ENCODE assay signal across 8 cellular contexts in genomic region chr10:104353325-104354048, GRCh38. TPM values are rescaled to one million over a fixed set of nuclear protein-coding genes. Genes with fewer than 3 reads are reported as not detected.
A peak's percentile ranks its signal among the peaks of the same experiment; 100 is the strongest.
DNase-seq lines count a peak whose midpoint lies in the region; FAIRE-seq and TF ChIP-seq lines count a peak whose summit lies in the region.

CFAP58 (plus strand) TSS chr10:104353833; CDS start chr10:104353898, 65 bp downstream.

- DNase-seq in EL (peak; percentile 90), H4 (ENCODE audit: low spot score) (peak; percentile 74), RKO (ENCODE audit: low spot score) (peak; percentile 73), frontal cortex (ENCODE audit: low spot score in 2 of 2) (peak; percentile 58 to 75), nucleus accumbens (lab: John Stamatoyannopoulos, UW) (peak in 55 of 56 donors; percentile 35 to 94 (median 80)), substantia nigra (lab: John Stamatoyannopoulos, UW) (peak in 45 of 49 donors; percentile 27 to 90 (median 68))
- DNase-seq in activated T-helper 9 cell treated with anti-CD3 and anti-CD28 coated beads, Interleukin-2, amount 50 U/mL, for 16 hours (ENCODE audit: low read depth) = peak; percentile 84

- no peak for FAIRE-seq in frontal cortex (lab: Jason Lieb, UNC)

- no peak within 1 kb of the TSS for H3K27ac ChIP-seq in substantia nigra (ENCODE audit: low read depth, low read length, poor library complexity, severe bottlenecking)

- peak; percentile 75 for TF ChIP-seq CTCF in LNCAP (IDR thresholded peaks at IDR 0.05)

RNA-seq across cellular contexts. Expression of gene CFAP58, which starts in this region (rescaled TPM):
- 0.08 and 0.12 TPM in 2 replicates for total RNA-seq in H4 (2014; rRNA removed; shearing (Covaris generic))
- 1.2 TPM for total RNA-seq in frontal cortex

Comparison
In these comparisons a context has a peak if more than half of its experiments do, and no peak if none do; other contexts are left out.
1. Peak in DNase-seq in H4; RNA of the gene not detected or under 1 TPM.